ENCODE assay signal across 38 cellular contexts in genomic region chr5:108536321-108536720, GRCh38.
"Had no signal": no experiment of that assay in that cellular context is flagged by ENCODE, and none has a peak within 500 bp of the region (broad histone marks: within the 10 kb centered on the region; RNA-seq: fewer than 3 reads in every experiment).

No MANE protein-coding gene starts in this region.

- H3K4me3 ChIP-seq: adrenal gland, ascending aorta, breast epithelium, cardiac muscle cell, colonic mucosa, esophagus squamous epithelium, gastroesophageal sphincter, heart right ventricle had no signal

- H3K27ac Mint-ChIP-seq: activated CD4-positive, alpha-beta memory T cell treated with anti-CD3 and anti-CD28 coated beads for 36 hours; activated CD4-positive, alpha-beta T cell treated with anti-CD3 and anti-CD28 coated beads for 36 hours; activated CD4-positive, alpha-beta T cell treated with anti-CD3 and anti-CD28 coated beads, Interleukin-2, amount 10 ng/mL, durations not matched to agents 24 days and 14 days; activated CD8-positive, alpha-beta memory T cell treated with anti-CD3 and anti-CD28 coated beads, Interleukin-2, amount 10 ng/mL, durations not matched to agents 7 days and 5 days; activated CD8-positive, alpha-beta T cell treated with anti-CD3 and anti-CD28 coated beads, Interleukin-2, amount 10 ng/mL, durations not matched to agents 7 days and 5 days; activated naive CD4-positive, alpha-beta T cell treated with anti-CD3 and anti-CD28 coated beads for 36 hours; activated naive CD4-positive, alpha-beta T cell treated with anti-CD3 and anti-CD28 coated beads, Interleukin-2, amount 50 U/mL, for 24 hours; activated naive CD8-positive, alpha-beta T cell treated with anti-CD3 and anti-CD28 coated beads for 36 hours; activated naive CD8-positive, alpha-beta T cell treated with anti-CD3 and anti-CD28 coated beads, Interleukin-2, amount 50 U/mL, for 24 hours; activated T-helper 1 cell treated with anti-CD3 and anti-CD28 coated beads, Interleukin-12 subunit alpha, Interleukin-12 subunit beta, Interleukin-2, Interleukin-4 antibody, amounts not matched to agents 30 ng/mL and 10 ng/mL and 1 ng/mL, durations not matched to agents 14 hours and 24 hours and 36 hours; activated T-helper 2 cell treated with anti-CD3 and anti-CD28 coated beads, Interferon-gamma antibody, Interleukin-2, Interleukin-4, amounts not matched to agents 10 μg/mL and 5 μg/mL and 100 μg/mL, durations not matched to agents 14 hours and 24 hours and 36 hours; brain; T-helper 17 cell; T-helper 2 cell treated with Interferon-gamma antibody and Interleukin-4, amounts not matched to agents 5 μg/mL and 100 μg/mL, for 36 hours had no signal

- H3K36me3 Mint-ChIP-seq: activated CD4-positive, alpha-beta memory T cell treated with anti-CD3 and anti-CD28 coated beads for 36 hours; activated CD8-positive, alpha-beta memory T cell treated with anti-CD3 and anti-CD28 coated beads, Interleukin-2, amount 10 ng/mL, durations not matched to agents 7 days and 5 days; activated naive CD4-positive, alpha-beta T cell treated with anti-CD3 and anti-CD28 coated beads, Interleukin-2, amount 50 U/mL, for 24 hours; activated naive CD8-positive, alpha-beta T cell treated with anti-CD3 and anti-CD28 coated beads for 36 hours; brain had no signal

- H3K36me3 ChIP-seq: adrenal gland, ascending aorta, breast epithelium, cardiac muscle cell, colonic mucosa, esophagus squamous epithelium, gastroesophageal sphincter, heart right ventricle, WERI-Rb-1 had no signal

- ATAC-seq: activated CD4-positive, alpha-beta T cell treated with anti-CD3 and anti-CD28 coated beads for 36 hours; activated CD8-positive, alpha-beta memory T cell treated with anti-CD3 and anti-CD28 coated beads, Interleukin-2, amount 10 ng/mL, durations not matched to agents 7 days and 5 days; activated CD8-positive, alpha-beta T cell treated with anti-CD3 and anti-CD28 coated beads, Interleukin-2, amount 10 ng/mL, durations not matched to agents 7 days and 5 days; activated naive CD8-positive, alpha-beta T cell treated with anti-CD3 and anti-CD28 coated beads, Interleukin-2, amount 50 U/mL, for 24 hours; gastroesophageal sphincter; heart right ventricle; T-helper 17 cell had no signal

- H3K9me3 ChIP-seq: adrenal gland, ascending aorta, breast epithelium, colonic mucosa, esophagus squamous epithelium, gastroesophageal sphincter, heart right ventricle had no signal

- DNase-seq: activated CD4-positive, alpha-beta memory T cell treated with anti-CD3 and anti-CD28 coated beads for 36 hours; activated CD4-positive, alpha-beta T cell treated with anti-CD3 and anti-CD28 coated beads for 36 hours; activated CD4-positive, alpha-beta T cell treated with anti-CD3 and anti-CD28 coated beads, Interleukin-2, amount 10 ng/mL, durations not matched to agents 24 days and 14 days; activated CD4-positive, CD25-positive, alpha-beta regulatory T cell; activated CD4-positive, CD25-positive, alpha-beta regulatory T cell treated with anti-CD3 and anti-CD28 coated beads, Interleukin-2, amount 50 U/mL, for 72 hours; activated CD8-positive, alpha-beta memory T cell treated with anti-CD3 and anti-CD28 coated beads, Interleukin-2, amount 10 ng/mL, durations not matched to agents 7 days and 5 days; activated CD8-positive, alpha-beta memory T cell treated with anti-CD3 and anti-CD28 coated beads, Interleukin-2, amount 50 U/mL, for 4 hours; activated CD8-positive, alpha-beta T cell treated with anti-CD3 and anti-CD28 coated beads, Interleukin-2, amount 10 ng/mL, durations not matched to agents 7 days and 5 days; activated effector memory CD4-positive, alpha-beta T cell treated with anti-CD3 and anti-CD28 coated beads, Interleukin-2, amount 50 U/mL, for 16 hours; activated naive CD4-positive, alpha-beta T cell treated with anti-CD3 and anti-CD28 coated beads for 36 hours; activated naive CD8-positive, alpha-beta T cell treated with anti-CD3 and anti-CD28 coated beads for 36 hours; activated naive CD8-positive, alpha-beta T cell treated with anti-CD3 and anti-CD28 coated beads, Interleukin-2, amount 50 U/mL, for 24 hours; activated T-cell treated with anti-CD3 and anti-CD28 coated beads, Interleukin-2, amount 50 U/mL, for 1 hour; activated T-cell treated with anti-CD3 and anti-CD28 coated beads, Interleukin-2, amount 50 U/mL, for 48 hours; adrenal gland; amygdala; central memory CD4-positive, alpha-beta T cell; cerebellar nuclear complex; colonic mucosa; effector CD8-positive, alpha-beta T cell; esophagus squamous epithelium; foreskin melanocyte; heart right ventricle; T-helper 17 cell; T1000; WERI-Rb-1 had no signal

- H3K4me1 Mint-ChIP-seq: activated CD4-positive, alpha-beta T cell treated with anti-CD3 and anti-CD28 coated beads for 36 hours; activated CD4-positive, alpha-beta T cell treated with anti-CD3 and anti-CD28 coated beads, Interleukin-2, amount 10 ng/mL, durations not matched to agents 24 days and 14 days; activated CD8-positive, alpha-beta memory T cell treated with anti-CD3 and anti-CD28 coated beads, Interleukin-2, amount 10 ng/mL, durations not matched to agents 7 days and 5 days; activated naive CD4-positive, alpha-beta T cell treated with anti-CD3 and anti-CD28 coated beads, Interleukin-2, amount 50 U/mL, for 24 hours; activated naive CD8-positive, alpha-beta T cell treated with anti-CD3 and anti-CD28 coated beads for 36 hours; activated naive CD8-positive, alpha-beta T cell treated with anti-CD3 and anti-CD28 coated beads, Interleukin-2, amount 50 U/mL, for 24 hours; T-helper 17 cell had no signal

- H3K27me3 Mint-ChIP-seq: activated CD4-positive, alpha-beta T cell treated with anti-CD3 and anti-CD28 coated beads, Interleukin-2, amount 10 ng/mL, durations not matched to agents 24 days and 14 days; activated CD8-positive, alpha-beta memory T cell treated with anti-CD3 and anti-CD28 coated beads, Interleukin-2, amount 10 ng/mL, durations not matched to agents 7 days and 5 days; activated naive CD8-positive, alpha-beta T cell treated with anti-CD3 and anti-CD28 coated beads for 36 hours; brain had no signal

- FAIRE-seq: endometrium, endothelial cell of umbilical vein had no signal

- H3K27me3 ChIP-seq: adrenal gland, ascending aorta, breast epithelium, cardiac muscle cell, colonic mucosa, esophagus squamous epithelium, gastroesophageal sphincter, heart right ventricle had no signal

- H3K27ac ChIP-seq: adrenal gland, ascending aorta, breast epithelium, cardiac muscle cell, colonic mucosa, epithelial cell of prostate, esophagus squamous epithelium, gastroesophageal sphincter, heart right ventricle, WERI-Rb-1 had no signal

- H3K9me3 Mint-ChIP-seq: activated CD4-positive, alpha-beta memory T cell treated with anti-CD3 and anti-CD28 coated beads for 36 hours; activated CD4-positive, alpha-beta T cell treated with anti-CD3 and anti-CD28 coated beads, Interleukin-2, amount 10 ng/mL, durations not matched to agents 24 days and 14 days; activated naive CD4-positive, alpha-beta T cell treated with anti-CD3 and anti-CD28 coated beads for 36 hours; activated naive CD4-positive, alpha-beta T cell treated with anti-CD3 and anti-CD28 coated beads, Interleukin-2, amount 50 U/mL, for 24 hours; activated naive CD8-positive, alpha-beta T cell treated with anti-CD3 and anti-CD28 coated beads for 36 hours; activated naive CD8-positive, alpha-beta T cell treated with anti-CD3 and anti-CD28 coated beads, Interleukin-2, amount 50 U/mL, for 24 hours; activated T-helper 1 cell treated with anti-CD3 and anti-CD28 coated beads, Interleukin-12 subunit alpha, Interleukin-12 subunit beta, Interleukin-2, Interleukin-4 antibody, amounts not matched to agents 30 ng/mL and 10 ng/mL and 1 ng/mL, durations not matched to agents 14 hours and 24 hours and 36 hours; activated T-helper 2 cell treated with anti-CD3 and anti-CD28 coated beads, Interferon-gamma antibody, Interleukin-2, Interleukin-4, amounts not matched to agents 10 μg/mL and 5 μg/mL and 100 μg/mL, durations not matched to agents 14 hours and 24 hours and 36 hours; T-helper 2 cell treated with Interferon-gamma antibody and Interleukin-4, amounts not matched to agents 5 μg/mL and 100 μg/mL, for 36 hours had no signal

- H3K4me3 Mint-ChIP-seq: activated CD4-positive, alpha-beta memory T cell treated with anti-CD3 and anti-CD28 coated beads for 36 hours; activated CD4-positive, alpha-beta T cell treated with anti-CD3 and anti-CD28 coated beads for 36 hours; activated CD4-positive, alpha-beta T cell treated with anti-CD3 and anti-CD28 coated beads, Interleukin-2, amount 10 ng/mL, durations not matched to agents 24 days and 14 days; activated CD8-positive, alpha-beta memory T cell treated with anti-CD3 and anti-CD28 coated beads, Interleukin-2, amount 10 ng/mL, durations not matched to agents 7 days and 5 days; activated CD8-positive, alpha-beta T cell treated with anti-CD3 and anti-CD28 coated beads, Interleukin-2, amount 10 ng/mL, durations not matched to agents 7 days and 5 days; activated naive CD4-positive, alpha-beta T cell treated with anti-CD3 and anti-CD28 coated beads for 36 hours; activated naive CD4-positive, alpha-beta T cell treated with anti-CD3 and anti-CD28 coated beads, Interleukin-2, amount 50 U/mL, for 24 hours; activated naive CD8-positive, alpha-beta T cell treated with anti-CD3 and anti-CD28 coated beads for 36 hours; activated naive CD8-positive, alpha-beta T cell treated with anti-CD3 and anti-CD28 coated beads, Interleukin-2, amount 50 U/mL, for 24 hours; activated T-helper 1 cell treated with anti-CD3 and anti-CD28 coated beads, Interleukin-12 subunit alpha, Interleukin-12 subunit beta, Interleukin-2, Interleukin-4 antibody, amounts not matched to agents 30 ng/mL and 10 ng/mL and 1 ng/mL, durations not matched to agents 14 hours and 24 hours and 36 hours; brain; T-helper 17 cell; T-helper 2 cell treated with Interferon-gamma antibody and Interleukin-4, amounts not matched to agents 5 μg/mL and 100 μg/mL, for 36 hours had no signal

- H3K4me1 ChIP-seq: adrenal gland, ascending aorta, breast epithelium, colonic mucosa, esophagus squamous epithelium, gastroesophageal sphincter had no signal
